20 cellular contexts compared by ENCODE assay signal in genomic region chr16:53369921-53370320, GRCh38.
DNase-seq lines count a peak whose midpoint lies in the region; ATAC-seq, FAIRE-seq and TF ChIP-seq lines count a peak whose summit lies in the region.
"Had no signal": no experiment of that assay in that cellular context is flagged by ENCODE, and none has a peak within 500 bp of the region (broad histone marks: within the 10 kb centered on the region; RNA-seq: fewer than 3 reads in every experiment).

No MANE protein-coding gene starts in this region.

- CTCF ChIA-PET in A549 (lab: Yijun Ruan, JAX) (interaction anchor here (2.3 kb wide), 1 partner anchor 13 kb away, joined by 5 read pairs; no protein-coding TSS in a partner anchor), IMR-90 (lab: Yijun Ruan, JAX) (no interaction called here)

- POLR2A ChIA-PET in A549 (lab: Yijun Ruan, JAX): no interaction called here
- POLR2A ChIA-PET in IMR-90 (lab: Charles Lee; ENCODE audit: unreplicated experiment): no interaction called here

- no peak overlapping the region for H3K18ac ChIP-seq in IMR-90 (ENCODE audit: low read depth, low read length)

- ATAC-seq in A549 (no peak; a peak in 1 of 6 replicates), IMR-90 (ENCODE audit: low read depth) (no peak; the same call in 1 of the 2 replicates), Right ventricle myocardium superior (ENCODE audit: poor library complexity) (no peak), left colon (no peak)
- ATAC-seq: stimulated activated memory B cell treated with anti-CD40 and anti-IgM and Interleukin-4, amounts not matched to agents 10 μg/mL and 1 μg/mL and 100 μg/mL, for 72 hours had no signal

- H2AK9ac ChIP-seq in IMR-90 (replicated peaks; ENCODE audit: low read depth, low read length, poor library complexity): no peak overlapping the region

- in situ Hi-C loops in IMR-90 (cut with MboI; ENCODE audit: low sequenced_read_pairs): no loop called here

- no peak for TF ChIP-seq EP300 in A549 (IDR thresholded peaks at IDR 0.05)

- H3K9me3 ChIP-seq in A549 (no peaks in the 10 kb centered on the region), IMR-90 (ENCODE audit: control insufficient read depth, insufficient read depth, low read length) (peaks cover 2% of the 10 kb centered on the region; the same call in 1 of the 2 replicates)
- H3K9me3 ChIP-seq: colonic mucosa, tibial artery had no signal

- no peak overlapping the region for H4K8ac ChIP-seq in IMR-90 (ENCODE audit: low read depth in 2 of 2, low read length in 2 of 2)

- no peak overlapping the region for H2BK20ac ChIP-seq in IMR-90 (ENCODE audit: low read depth, low read length)

- intact Hi-C loops in IMR-90 (cut with micrococcal nuclease) (no loop called here), Right ventricle myocardium superior (cut with DNase I) (no loop called here), left colon (cut with DNase I, micrococcal nuclease) (no loop called here)

- no peak overlapping the region for H4K91ac ChIP-seq in IMR-90 (ENCODE audit: insufficient read depth, low read depth, low read length)

- H3K4me2 ChIP-seq in A549 (peak overlapping the region; percentile 13; the same call in 2 of the 3 replicates), IMR-90 (ENCODE audit: low read depth, low read length) (no peak overlapping the region)
- H3K4me2 ChIP-seq: smooth muscle cell had no signal

- no peaks in the 10 kb centered on the region for H3K9me1 ChIP-seq in IMR-90 (ENCODE audit: insufficient read depth, low read length)

- H3K4me3 ChIP-seq in A549 (no peak overlapping the region), IMR-90 (ENCODE audit: insufficient read depth, low read depth, low read length) (no peak overlapping the region)
- H3K4me3 ChIP-seq: colonic mucosa, smooth muscle cell, tibial artery had no signal

- peaks cover 23% of the 10 kb centered on the region for H3K27me3 ChIP-seq in IMR-90 (ENCODE audit: control insufficient read depth, insufficient read depth, low read length)
- H3K27me3 ChIP-seq: colonic mucosa had no signal

- peaks cover 10% of the 10 kb centered on the region; the same call in 2 of the 3 replicates for H3K4me1 ChIP-seq in A549
- H3K4me1 ChIP-seq in IMR-90 (ENCODE audit: control insufficient read depth, insufficient read depth, low read length): no peaks in the 10 kb centered on the region
- H3K4me1 ChIP-seq: colonic mucosa had no signal

- 2% methylated on average over 1 of the region's 1 CpG for WGBS in A549 (ENCODE audit: missing lambda C conversion rate)
- no CpG with 5 or more reads among the region's 1 CpG for WGBS in IMR-90 (ENCODE audit: extremely low coverage in 2 of 2, insufficient read length in 1 of 2), 2 experiments

- TF ChIP-seq CTCF in A549 (IDR thresholded peaks at IDR 0.05) (no peak), IMR-90 (conservative IDR thresholded peaks at IDR 0.05; ENCODE audit: low read depth, low read length) (no peak)

- no peak overlapping the region for H3K23ac ChIP-seq in IMR-90 (ENCODE audit: low read depth, low read length)

- no peak overlapping the region for H3K4ac ChIP-seq in IMR-90 (ENCODE audit: low read depth, low read length)

- no peak overlapping the region for H2AK5ac ChIP-seq in IMR-90 (ENCODE audit: low read depth, low read length)

- no peak overlapping the region for H3K14ac ChIP-seq in IMR-90 (replicated peaks; ENCODE audit: low read depth, low read length)

- H3K9ac ChIP-seq in IMR-90 (ENCODE audit: low read depth, low read length): no peak overlapping the region

- no peak overlapping the region for H2BK5ac ChIP-seq in IMR-90 (ENCODE audit: low read depth, low read length, poor library complexity, severe bottlenecking)

- H2AFZ ChIP-seq in IMR-90 (replicated peaks; ENCODE audit: low read length, poor library complexity): no peak overlapping the region

- BruUV-seq in IMR-90 (replicated peaks; lab: Mats Ljungman, UMichigan): no TSS peak

- no peaks in the 10 kb centered on the region for H4K20me1 ChIP-seq in IMR-90 (ENCODE audit: insufficient read depth, low read length)

- dilution Hi-C loops in IMR-90 (cut with HindIII; ENCODE audit: low sequenced_read_pairs, unreplicated experiment): no loop called here

- no peaks in the 10 kb centered on the region for H3K79me1 ChIP-seq in IMR-90 (ENCODE audit: low read depth in 1 of 2, low read length in 2 of 2)

- no peak overlapping the region for H3K27ac ChIP-seq in A549
- H3K27ac ChIP-seq in IMR-90 (ENCODE audit: insufficient read depth, low read length): no peak overlapping the region
- H3K27ac ChIP-seq: colonic mucosa, RWPE1, tibial artery had no signal

- no peak overlapping the region for H4K5ac ChIP-seq in IMR-90 (ENCODE audit: low read depth, low read length)

- H3K56ac ChIP-seq in IMR-90 (ENCODE audit: extremely low read depth, insufficient read depth, low read length): no peak overlapping the region

- H3K36me3 ChIP-seq in IMR-90 (ENCODE audit: control insufficient read depth, insufficient read depth, low read length): no peaks in the 10 kb centered on the region
- H3K36me3 ChIP-seq: colonic mucosa, tibial artery had no signal

- no peak for TF ChIP-seq POLR2A in A549 (IDR thresholded peaks at IDR 0.05; ENCODE audit: low read length)
- no peak for TF ChIP-seq POLR2A in IMR-90 (IDR thresholded peaks at IDR 0.05; ENCODE audit: low read depth, low read length)

- no peak for FAIRE-seq in A549 (lab: Jason Lieb, UNC)

- H2BK15ac ChIP-seq in IMR-90 (ENCODE audit: low read depth, low read length): no peak overlapping the region

- no peak for TF ChIP-seq RAD21 in A549 (conservative IDR thresholded peaks at IDR 0.05 in 1 of 2, IDR thresholded peaks at IDR 0.05 in 1 of 2)
- TF ChIP-seq RAD21 in IMR-90 (IDR thresholded peaks at IDR 0.05; ENCODE audit: low read length): no peak

- peak in 1 of 2 experiments; percentile 42 for DNase-seq in A549 (ENCODE audit: low read depth in 1 of 2, low spot score in 1 of 2)
- DNase-seq in IMR-90: peak; percentile 22
- DNase-seq in SKM-1 (lab: John Stamatoyannopoulos, UW; ENCODE audit: unreplicated experiment): peak; percentile 88
- peak; percentile 5 for DNase-seq in fibroblast of the conjunctiva (ENCODE audit: low read depth)
- DNase-seq in Right ventricle myocardium superior: no peak
- DNase-seq in left colon: no peak
- DNase-seq in islet precursor cell: no peak
- DNase-seq in NCI-H2029 treated with DMSO at 0.1 percent for 48 hours (lab: John Stamatoyannopoulos, UW): no peak
- DNase-seq: activated CD4-positive, CD25-positive, alpha-beta regulatory T cell; activated effector memory CD4-positive, alpha-beta T cell treated with Interleukin-2 at 50 U/mL for 16 hours; aorta; colonic mucosa; kidney glomerular epithelial cell; NCI-H2029; NCI-H69; occipital lobe; tibial artery had no signal

- no peak overlapping the region for H2BK120ac ChIP-seq in IMR-90 (ENCODE audit: low read depth, low read length)

TF ChIP-seq in A549, 52 proteins besides CTCF, POLR2A, EP300 and RAD21:
- TF ChIP-seq CEBPB (IDR thresholded peaks at IDR 0.05) (peak; percentile 75 to 82; a peak in 3 of 4 replicates), NPAS2 (CRISPR knock-in tag; IDR thresholded peaks at IDR 0.05; ENCODE audit: borderline replicate concordance) (no peak), ESRRA (IDR thresholded peaks at IDR 0.05; ENCODE audit: borderline replicate concordance, low read length) (no peak), JUN (IDR thresholded peaks at IDR 0.05) (no peak), SMC3 (IDR thresholded peaks at IDR 0.05) (no peak), PHF8 (IDR thresholded peaks at IDR 0.05; ENCODE audit: borderline replicate concordance, low read depth) (no peak), CBX8 (IDR thresholded peaks at IDR 0.05) (no peak), HES2 (IDR thresholded peaks at IDR 0.05) (peak; percentile 52; the same call in 1 of the 2 replicates), GATA3 (IDR thresholded peaks at IDR 0.05; ENCODE audit: borderline replicate concordance) (peak; percentile 60; the same call in 1 of the 2 replicates), TFCP2L1 (CRISPR knock-in tag; IDR thresholded peaks at IDR 0.05) (no peak), CBX2 (IDR thresholded peaks at IDR 0.05; ENCODE audit: borderline replicate concordance, low read depth) (no peak), JUNB (IDR thresholded peaks at IDR 0.05) (no peak)

TF ChIP-seq in IMR-90, 13 proteins besides CTCF, POLR2A, EP300 and RAD21:
- TF ChIP-seq FOS (IDR thresholded peaks at IDR 0.05; ENCODE audit: low read depth, low read length): no peak
- no peak for TF ChIP-seq MAZ (IDR thresholded peaks at IDR 0.05; ENCODE audit: borderline replicate concordance, low read depth, low read length)
- TF ChIP-seq CEBPB (IDR thresholded peaks at IDR 0.05; ENCODE audit: low read depth, low read length): peak; percentile 68

Comparison
In these comparisons a context has a peak if more than half of its experiments do, and no peak if none do; other contexts are left out.
1. DNase-seq: peak in IMR-90 (single experiment), SKM-1 (single experiment) and fibroblast of the conjunctiva (single experiment); none in Right ventricle myocardium superior (single experiment), left colon (0 of 2), islet precursor cell (single experiment) and NCI-H2029 treated with DMSO at 0.1 percent for 48 hours (single experiment).